In the genomic region with DNA sequence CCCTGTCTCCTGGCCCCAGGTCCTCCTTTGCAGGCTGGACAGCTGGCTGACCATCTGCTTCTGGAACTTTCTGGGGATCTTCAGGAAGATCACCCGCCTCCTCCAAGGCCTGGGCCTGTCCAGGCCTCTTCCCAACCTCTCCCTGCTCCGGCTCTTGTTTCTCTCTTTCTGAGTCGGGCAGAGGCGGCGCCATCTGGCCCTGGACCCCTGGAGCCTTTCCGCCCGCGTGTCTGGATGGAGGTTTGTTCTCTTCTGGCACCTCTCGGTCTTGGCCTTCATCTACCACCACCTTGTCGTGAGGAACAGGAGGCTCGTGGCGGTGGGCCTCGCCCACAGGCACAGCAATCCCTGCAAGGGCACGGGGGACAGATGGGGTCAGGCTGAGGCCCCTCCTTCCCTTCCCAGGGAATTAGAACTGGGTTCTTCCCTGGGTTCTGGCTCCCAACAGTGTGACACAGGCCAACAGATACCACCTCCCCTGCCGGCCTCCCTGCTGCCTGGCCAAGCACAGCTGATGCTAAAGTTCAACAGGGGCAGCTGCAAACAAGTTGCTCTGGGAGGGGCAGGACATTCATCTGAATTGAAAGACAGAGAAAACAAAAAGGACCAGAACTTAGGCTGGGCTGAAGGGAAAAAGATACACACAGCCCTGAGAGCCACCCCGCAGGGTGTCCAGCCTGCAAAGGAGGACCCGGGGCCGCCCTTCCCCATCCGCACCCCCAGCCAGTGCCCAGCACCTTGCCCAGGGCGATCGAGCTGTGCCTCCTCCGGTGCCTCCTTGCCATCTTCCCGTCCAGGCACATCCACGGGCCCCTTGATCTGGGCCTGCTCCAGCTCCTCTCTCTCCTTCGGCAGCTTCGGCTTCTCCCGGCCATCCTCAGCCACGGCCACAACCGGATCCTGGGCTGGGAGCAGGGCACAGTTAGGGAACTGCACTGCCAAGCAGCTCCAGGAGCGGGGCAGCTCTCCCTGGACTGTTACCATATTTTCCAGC, we compare ENCODE assay signal across 10 cellular contexts. TPM values are rescaled to one million over a fixed set of nuclear protein-coding genes. Genes with fewer than 3 reads are reported as not detected.
DNase-seq lines count a peak whose midpoint lies in the region; ATAC-seq and TF ChIP-seq lines count a peak whose summit lies in the region.
"Had no signal": no experiment of that assay in that cellular context is flagged by ENCODE, and none has a peak within 500 bp of the region (broad histone marks: within the 10 kb centered on the region; RNA-seq: fewer than 3 reads in every experiment).

No MANE protein-coding gene starts in this region.

- peak overlapping the region in 1 of 2 experiments; percentile 53; a peak in 2 of 5 replicates for H3K4me3 Mint-ChIP-seq in H9
- H3K4me3 Mint-ChIP-seq in nephron, result peak overlapping the region; percentile 2 to 32 (median 26)

- no CpG with 5 or more reads among the region's 30 CpGs for WGBS in H9 (ENCODE audit: extremely low coverage, insufficient read length, low lambda C conversion rate)

- no peak overlapping the region for H2BK5ac ChIP-seq in H9 (ENCODE audit: insufficient read length, low read length)

- no peak for ATAC-seq in HG03095 (IDR thresholded peaks at IDR 0.05; ENCODE audit: unreplicated experiment)
- ATAC-seq in HG02970 (IDR thresholded peaks at IDR 0.05; ENCODE audit: low FRiP score, unreplicated experiment), result no peak
- ATAC-seq in HG03025 (IDR thresholded peaks at IDR 0.05; ENCODE audit: low FRiP score, unreplicated experiment), result no peak

- H3K79me1 ChIP-seq in H9 (ENCODE audit: insufficient read depth, low read depth, low read length, poor library complexity, severe bottlenecking), result no peaks in the 10 kb centered on the region

- no peaks in the 10 kb centered on the region for H3K27me3 Mint-ChIP-seq in H9 (ENCODE audit: low read depth)
- peaks cover 13% of the 10 kb centered on the region for H3K27me3 Mint-ChIP-seq in nephron (ENCODE audit: low read depth)

- DNase-seq in NCI-H2227 (lab: John Stamatoyannopoulos, UW; ENCODE audit: unreplicated experiment), result peak; percentile 45
- no peak for DNase-seq in NCI-H2227 treated with DMSO at 0.1 percent for 48 hours (lab: John Stamatoyannopoulos, UW)
- no peak for DNase-seq in H9
- DNase-seq in SK-N-DZ (ENCODE audit: low spot score), result peak; percentile 60
- DNase-seq: NCI-H1048 had no signal

- no peak overlapping the region for H4K5ac ChIP-seq in H9 (ENCODE audit: insufficient read length, low read depth, low read length)

- H3K14ac ChIP-seq in H9 (ENCODE audit: insufficient read depth, low read length), result no peak overlapping the region

- no peaks in the 10 kb centered on the region for H3K79me2 ChIP-seq in H9 (ENCODE audit: insufficient read depth, low read length)

- no peak for TF ChIP-seq CTCF in H9 (conservative IDR thresholded peaks at IDR 0.05)
- TF ChIP-seq CTCF in nephron (IDR thresholded peaks at IDR 0.05; ENCODE audit: unreplicated experiment in 3 of 3), result no peak

- H3K9me3 Mint-ChIP-seq in H9, result no peaks in the 10 kb centered on the region; a peak in 1 of 5 replicates
- H3K9me3 Mint-ChIP-seq in nephron, result no peaks in the 10 kb centered on the region

- H3K27ac Mint-ChIP-seq in H9, result peak overlapping the region in 2 of 3 experiments; percentile 48 to 81; a peak in 1 of 7 replicates
- peak overlapping the region; percentile 74 to 82 (median 76) for H3K27ac Mint-ChIP-seq in nephron

- H3K56ac ChIP-seq in H9 (ENCODE audit: insufficient read length, low read depth, low read length), result no peak overlapping the region

- no peak overlapping the region for H3T11ph ChIP-seq in H9 (ENCODE audit: low read length)

- peaks cover 15 to 25% of the 10 kb centered on the region in 2 experiments for H3K4me1 Mint-ChIP-seq in H9
- H3K4me1 Mint-ChIP-seq in nephron, result peaks cover 46% of the 10 kb centered on the region

- no peak overlapping the region for H2BK20ac ChIP-seq in H9 (ENCODE audit: low read depth, low read length, poor library complexity, severe bottlenecking)

- no peak overlapping the region for H4K91ac ChIP-seq in H9 (ENCODE audit: insufficient read length, low read depth, low read length)

- no peak overlapping the region for H2BK15ac ChIP-seq in H9 (ENCODE audit: low read depth, low read length)

- H3K27me3 ChIP-seq in H9 (ENCODE audit: insufficient read depth, low read length), result no peaks in the 10 kb centered on the region

- no peaks in the 10 kb centered on the region for H3K4me1 ChIP-seq in H9 (ENCODE audit: insufficient read depth, low read length)

- H3K36me3 Mint-ChIP-seq in H9 (ENCODE audit: insufficient read depth in 1 of 3, low read depth in 3 of 3) (peaks cover 11 to 15% (median 11%) of the 10 kb centered on the region in 3 experiments), nephron (ENCODE audit: low read depth) (peaks cover 12% of the 10 kb centered on the region)

- H4K8ac ChIP-seq in H9 (replicated peaks; ENCODE audit: insufficient read length, low read depth, low read length), result no peak overlapping the region

- no peaks in the 10 kb centered on the region for H3K9me3 ChIP-seq in H9 (ENCODE audit: control insufficient read depth, low read depth, low read length)
- H3K9me3 ChIP-seq: A549 had no signal

- H3K23ac ChIP-seq in H9 (ENCODE audit: insufficient read length, low read depth, low read length), result no peak overlapping the region

- no peak overlapping the region for H2AK5ac ChIP-seq in H9 (ENCODE audit: insufficient read length, low read length)

- H3K23me2 ChIP-seq in H9 (ENCODE audit: insufficient read length, low read depth, low read length, poor library complexity, severe bottlenecking), result no peaks in the 10 kb centered on the region

- H3K9ac ChIP-seq in H9 (ENCODE audit: extremely low read depth, insufficient read length, low read length), result no peak overlapping the region

- H3K27ac ChIP-seq in H9 (ENCODE audit: insufficient read length, low read depth, low read length), result no peak overlapping the region

- no peaks in the 10 kb centered on the region for H4K20me1 ChIP-seq in H9 (ENCODE audit: control insufficient read depth, insufficient read depth, insufficient read length)

- H2BK120ac ChIP-seq in H9 (ENCODE audit: low read depth, low read length, poor library complexity, severe bottlenecking), result no peak overlapping the region

- no peak overlapping the region for H3K4me2 ChIP-seq in H9 (ENCODE audit: insufficient read depth, insufficient read length, low read length)
- H3K4me2 ChIP-seq: A549 had no signal

- no peak overlapping the region for H3K4ac ChIP-seq in H9 (ENCODE audit: low read depth, low read length)

- H2BK12ac ChIP-seq in H9 (ENCODE audit: insufficient read length, low read depth, low read length), result no peak overlapping the region

- no peak overlapping the region for H3K18ac ChIP-seq in H9 (ENCODE audit: insufficient read length, low read depth, low read length)

- no peak overlapping the region for H2AFZ ChIP-seq in H9 (ENCODE audit: low read length)

RNA-seq across cellular contexts. Expression of a gene that starts 13.5 kb away (rescaled TPM):
- 53.1 and 60.1 TPM in 2 replicates for total RNA-seq in H9 (2021)
- polyA plus RNA-seq in SK-N-DZ (2014; cell fraction: cytosol; rRNA removed), result 58.7 and 69.4 TPM in 2 replicates
- polyA plus RNA-seq in SK-N-DZ (2014; cell fraction: nucleus; rRNA removed), result 92.5 and 97.0 TPM in 2 replicates

RNA-seq across cellular contexts. Expression of a gene that starts 13.8 kb away (rescaled TPM):
- total RNA-seq in H9 (2021), result 36.2 and 38.8 TPM in 2 replicates
- polyA plus RNA-seq in SK-N-DZ (2014; cell fraction: cytosol; rRNA removed), result 26.7 and 42.5 TPM in 2 replicates
- 321 and 355 TPM in 2 replicates for polyA plus RNA-seq in SK-N-DZ (2014; cell fraction: nucleus; rRNA removed)

RNA-seq across cellular contexts. Expression of a gene that starts 29.9 kb away (rescaled TPM):
- total RNA-seq in H9 (2021), result 16.3 and 16.5 TPM in 2 replicates
- polyA plus RNA-seq in SK-N-DZ (2014; cell fraction: cytosol; rRNA removed), result 21.0 and 35.3 TPM in 2 replicates
- 115 and 119 TPM in 2 replicates for polyA plus RNA-seq in SK-N-DZ (2014; cell fraction: nucleus; rRNA removed)

RNA-seq across cellular contexts. Expression of a gene that starts 42.5 kb away (rescaled TPM):
- 43.2 and 43.8 TPM in 2 replicates for total RNA-seq in H9 (2021)
- 37.0 and 51.8 TPM in 2 replicates for polyA plus RNA-seq in SK-N-DZ (2014; cell fraction: cytosol; rRNA removed)
- polyA plus RNA-seq in SK-N-DZ (2014; cell fraction: nucleus; rRNA removed), result 68.3 and 105 TPM in 2 replicates

Comparison
In these comparisons a context has a peak if more than half of its experiments do, and no peak if none do; other contexts are left out.
1. DNase-seq: peak in NCI-H2227 (single experiment) and SK-N-DZ (single experiment); none in NCI-H2227 treated with DMSO at 0.1 percent for 48 hours (single experiment) and H9 (single experiment).